Comparison of ENCODE assay signal across 8 cellular contexts in genomic region chr4:145618210-145618911, GRCh38. TPM values are rescaled to one million over a fixed set of nuclear protein-coding genes. Genes with fewer than 3 reads are reported as not detected.
DNase-seq lines count a peak whose midpoint lies in the region; ATAC-seq and TF ChIP-seq lines count a peak whose summit lies in the region.

No MANE protein-coding gene starts in this region.

- H3K36me3 Mint-ChIP-seq in activated naive CD8-positive, alpha-beta T cell = peaks cover 3% of the 10 kb centered on the region

- peak overlapping the region; percentile 99 for H3K27ac Mint-ChIP-seq in activated naive CD8-positive, alpha-beta T cell

- intact Hi-C loops in left cardiac atrium (cut with DNase I) = loop anchor here in 1 of 2 donors (5.0 to 10.0 kb wide), 3 partner anchors 114 to 464 kb away; partner anchors contain the start of gene OTUD4

- peaks cover 42% of the 10 kb centered on the region for H3K4me1 Mint-ChIP-seq in activated naive CD8-positive, alpha-beta T cell (ENCODE audit: low read depth)

- peak overlapping the region; percentile 98 for H3K4me3 Mint-ChIP-seq in activated naive CD8-positive, alpha-beta T cell

- TF ChIP-seq CTCF in GM13977 (IDR thresholded peaks at IDR 0.05; ENCODE audit: extremely low read depth, insufficient read depth, missing control alignments) = no peak

- no peaks in the 10 kb centered on the region for H3K9me3 Mint-ChIP-seq in activated naive CD8-positive, alpha-beta T cell (ENCODE audit: low read depth)

- in situ Hi-C loops in GM13977 (cut with MboI; ENCODE audit: low pct_unique_long_range_greater_than_20kb, low sequenced_read_pairs, unreplicated experiment) = loop anchor here (25.0 kb wide), 1 partner anchor 406 kb away; no protein-coding TSS in a partner anchor

- ATAC-seq in left cardiac atrium (peak; percentile 19 to 32), GM21515 (IDR thresholded peaks at IDR 0.05; ENCODE audit: unreplicated experiment) (no peak)

- peak; percentile 45 for DNase-seq in GM13977 (ENCODE audit: low spot score)
- DNase-seq in NCI-H146 treated with DMSO at 0.1 percent for 48 hours (lab: John Stamatoyannopoulos, UW; ENCODE audit: unreplicated experiment) = peak; percentile 0
- peak; percentile 23 for DNase-seq in left cardiac atrium
- peak; percentile 11 for DNase-seq in putamen (ENCODE audit: low spot score)
- DNase-seq in ecto neural progenitor cell (ENCODE audit: low spot score) = no peak
- no peak for DNase-seq in MV-4-11 (lab: John Stamatoyannopoulos, UW)

- no peaks in the 10 kb centered on the region for H3K27me3 Mint-ChIP-seq in activated naive CD8-positive, alpha-beta T cell

RNA-seq across cellular contexts. Expression of gene MMAA, which starts 0.8 kb away (rescaled TPM):
- 1 to 10 TPM; 6.6 to 8.7 TPM for total RNA-seq in left cardiac atrium

Comparison
In these comparisons a context has a peak if more than half of its experiments do, and no peak if none do; other contexts are left out.
1. DNase-seq: peak in GM13977 (single experiment), NCI-H146 treated with DMSO at 0.1 percent for 48 hours (single experiment), left cardiac atrium (single experiment) and putamen (single experiment); none in ecto neural progenitor cell (single experiment) and MV-4-11 (single experiment).